Comparison of ENCODE assay signal across 22 cellular contexts in the genomic region with DNA sequence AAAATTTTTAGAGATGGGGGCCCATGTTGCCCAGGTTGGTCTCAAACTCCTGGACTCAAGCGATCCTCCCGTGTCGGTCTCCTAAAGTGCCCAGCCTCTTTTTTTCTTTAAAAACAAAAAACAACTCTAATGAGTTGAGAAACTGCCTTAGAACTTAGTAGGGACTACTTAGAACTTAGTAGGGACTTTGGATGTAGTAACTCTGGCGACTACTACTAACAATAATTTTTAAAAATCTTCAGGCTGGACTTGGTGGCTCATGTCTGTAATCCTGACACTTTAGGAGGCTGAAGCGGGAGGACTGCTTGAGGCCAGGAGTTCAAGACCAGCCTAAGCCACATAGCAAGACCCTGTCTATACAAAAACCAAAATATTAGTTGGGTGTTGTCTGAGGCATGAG. TPM values are rescaled to one million over a fixed set of nuclear protein-coding genes. Genes with fewer than 3 reads are reported as not detected.
"Had no signal": no experiment of that assay in that cellular context is flagged by ENCODE, and none has a peak within 500 bp of the region (broad histone marks: within the 10 kb centered on the region; RNA-seq: fewer than 3 reads in every experiment).

No MANE protein-coding gene starts in this region.

- H3K27me3 Mint-ChIP-seq: activated CD4-positive, alpha-beta T cell treated with anti-CD3 and anti-CD28 coated beads, Interleukin-2, amount 10 ng/mL, durations not matched to agents 24 days and 14 days; activated naive CD8-positive, alpha-beta T cell treated with anti-CD3 and anti-CD28 coated beads, Interleukin-2, amount 10 ng/mL, durations not matched to agents 7 days and 5 days; stimulated activated naive CD8-positive, alpha-beta T cell treated with anti-CD3 and anti-CD28 coated beads, Interleukin-15, Interleukin-2, amounts not matched to agents 100 ng/mL and 50 ng/mL, for 24 hours had no signal

- H3K36me3 ChIP-seq: colonic mucosa had no signal

- DNase-seq: activated CD4-positive, alpha-beta T cell treated with anti-CD3 and anti-CD28 coated beads, Interleukin-2, amount 10 ng/mL, durations not matched to agents 24 days and 14 days; activated CD4-positive, CD25-positive, alpha-beta regulatory T cell; activated CD8-positive, alpha-beta memory T cell treated with anti-CD3 and anti-CD28 coated beads, Interleukin-2, amount 50 U/mL, for 48 hours; activated naive CD4-positive, alpha-beta T cell; activated naive CD8-positive, alpha-beta T cell treated with anti-CD3 and anti-CD28 coated beads, Interleukin-2, amount 10 ng/mL, durations not matched to agents 7 days and 5 days; central memory CD4-positive, alpha-beta T cell; colonic mucosa; esophagus squamous epithelium; hippocampal formation; immature natural killer cell; nephron progenitor cell; psoas muscle; spleen; T-helper 2 cell had no signal

- H3K27ac ChIP-seq: colonic mucosa, esophagus squamous epithelium, psoas muscle, spleen, suprapubic skin had no signal

- H3K27ac Mint-ChIP-seq: activated CD4-positive, alpha-beta T cell treated with anti-CD3 and anti-CD28 coated beads, Interleukin-2, amount 10 ng/mL, durations not matched to agents 24 days and 14 days; activated naive CD8-positive, alpha-beta T cell treated with anti-CD3 and anti-CD28 coated beads, Interleukin-2, amount 10 ng/mL, durations not matched to agents 7 days and 5 days; activated T-helper 1 cell treated with anti-CD3 and anti-CD28 coated beads, Interleukin-12 subunit alpha, Interleukin-12 subunit beta, Interleukin-2, Interleukin-4 antibody, amounts not matched to agents 30 ng/mL and 10 ng/mL and 1 ng/mL, durations not matched to agents 14 hours and 24 hours and 36 hours; immature natural killer cell; nephron progenitor cell; stimulated activated naive CD8-positive, alpha-beta T cell treated with anti-CD3 and anti-CD28 coated beads, Interleukin-15, Interleukin-2, amounts not matched to agents 100 ng/mL and 50 ng/mL, for 24 hours had no signal

- H3K27me3 ChIP-seq: colonic mucosa, esophagus squamous epithelium, spleen, suprapubic skin had no signal

- H3K4me1 ChIP-seq: colonic mucosa had no signal

- ATAC-seq: psoas muscle, sciatic nerve had no signal

- H3K4me3 ChIP-seq: colonic mucosa, esophagus squamous epithelium, psoas muscle, spleen, suprapubic skin had no signal

- H3K9me3 ChIP-seq: colonic mucosa, esophagus squamous epithelium, psoas muscle, spleen, suprapubic skin had no signal

- H3K4me3 Mint-ChIP-seq: activated CD4-positive, alpha-beta T cell treated with anti-CD3 and anti-CD28 coated beads, Interleukin-2, amount 10 ng/mL, durations not matched to agents 24 days and 14 days; activated naive CD8-positive, alpha-beta T cell treated with anti-CD3 and anti-CD28 coated beads, Interleukin-2, amount 10 ng/mL, durations not matched to agents 7 days and 5 days; activated T-helper 1 cell treated with anti-CD3 and anti-CD28 coated beads, Interleukin-12 subunit alpha, Interleukin-12 subunit beta, Interleukin-2, Interleukin-4 antibody, amounts not matched to agents 30 ng/mL and 10 ng/mL and 1 ng/mL, durations not matched to agents 14 hours and 24 hours and 36 hours; immature natural killer cell; nephron progenitor cell; stimulated activated naive CD8-positive, alpha-beta T cell treated with anti-CD3 and anti-CD28 coated beads, Interleukin-15, Interleukin-2, amounts not matched to agents 100 ng/mL and 50 ng/mL, for 24 hours had no signal

- H3K9me3 Mint-ChIP-seq: activated CD4-positive, alpha-beta T cell treated with anti-CD3 and anti-CD28 coated beads, Interleukin-2, amount 10 ng/mL, durations not matched to agents 24 days and 14 days; activated naive CD8-positive, alpha-beta T cell treated with anti-CD3 and anti-CD28 coated beads, Interleukin-2, amount 10 ng/mL, durations not matched to agents 7 days and 5 days; activated T-helper 1 cell treated with anti-CD3 and anti-CD28 coated beads, Interleukin-12 subunit alpha, Interleukin-12 subunit beta, Interleukin-2, Interleukin-4 antibody, amounts not matched to agents 30 ng/mL and 10 ng/mL and 1 ng/mL, durations not matched to agents 14 hours and 24 hours and 36 hours; immature natural killer cell; nephron progenitor cell; stimulated activated naive CD8-positive, alpha-beta T cell treated with anti-CD3 and anti-CD28 coated beads, Interleukin-15, Interleukin-2, amounts not matched to agents 100 ng/mL and 50 ng/mL, for 24 hours had no signal

RNA-seq across cellular contexts. Expression of gene C19orf67, which starts 0.5 kb away (rescaled TPM):
- total RNA-seq: activated naive CD8-positive, alpha-beta T cell treated with anti-CD3 and anti-CD28 coated beads, Interleukin-2, amount 10 ng/mL, durations not matched to agents 7 days and 5 days; esophagus squamous epithelium; fibroblast of villous mesenchyme; glomerular endothelial cell; lower leg skin; mesenteric fat pad; psoas muscle; sciatic nerve; suprapubic skin had no signal
- polyA plus RNA-seq: immature natural killer cell, psoas muscle, spleen had no signal

RNA-seq across cellular contexts. Expression of gene PALM3, which starts 24.2 kb away (rescaled TPM):
- total RNA-seq: activated CD4-positive, alpha-beta T cell treated with anti-CD3 and anti-CD28 coated beads, Interleukin-2, amount 10 ng/mL, durations not matched to agents 24 days and 14 days; activated naive CD8-positive, alpha-beta T cell treated with anti-CD3 and anti-CD28 coated beads, Interleukin-2, amount 10 ng/mL, durations not matched to agents 7 days and 5 days; esophagus squamous epithelium; glomerular endothelial cell; mesenteric fat pad; psoas muscle; spleen; suprapubic skin had no signal
- polyA plus RNA-seq: immature natural killer cell had no signal
